In genomic region chr3:141057951-141058800, GRCh38 we compare ENCODE assay signal across 16 cellular contexts. TPM values are rescaled to one million over a fixed set of nuclear protein-coding genes. Genes with fewer than 3 reads are reported as not detected.
"Had no signal": no experiment of that assay in that cellular context is flagged by ENCODE, and none has a peak within 500 bp of the region (broad histone marks: within the 10 kb centered on the region; RNA-seq: fewer than 3 reads in every experiment).

No MANE protein-coding gene starts in this region.

- H3K27ac ChIP-seq: lower lobe of right lung, ovary had no signal

- H3K27ac Mint-ChIP-seq: activated B cell treated with CpG ODN at 0.5 μM for 24 hours; activated CD4-positive, alpha-beta T cell treated with anti-CD3 and anti-CD28 coated beads, Interleukin-2, amount 10 ng/mL, durations not matched to agents 7 days and 5 days; dendritic cell treated with granulocyte-macrophage colony-stimulating factor and Interleukin-4, amounts not matched to agents 40 ng/mL and 50 ng/mL, for 4 days; naive thymus-derived CD4-positive, alpha-beta T cell; T-helper 1 cell treated with Interleukin-12 subunit alpha and Interleukin-12 subunit beta and Interleukin-4 antibody, amounts not matched to agents 30 μg/mL and 1 μg/mL, for 36 hours had no signal

- H3K36me3 ChIP-seq: lower lobe of right lung, ovary had no signal

- DNase-seq: activated B cell treated with CpG ODN at 0.5 μM for 24 hours; activated CD4-positive, alpha-beta T cell treated with anti-CD3 and anti-CD28 coated beads, Interleukin-2, amount 10 ng/mL, durations not matched to agents 7 days and 5 days; activated naive CD4-positive, alpha-beta T cell treated with anti-CD3 and anti-CD28 coated beads, Interleukin-2, amount 50 U/mL, for 16 hours; amniotic stem cell; body of pancreas; effector memory CD8-positive, alpha-beta T cell; lower lobe of right lung; naive thymus-derived CD4-positive, alpha-beta T cell; ovary; stimulated activated CD4-positive, alpha-beta T cell treated with anti-CD3 and anti-CD28 coated beads, Interleukin-4, amount 100 ng/mL, for 1 hour; stimulated activated CD8-positive, alpha-beta memory T cell treated with anti-CD3 and anti-CD28 coated beads, Interleukin-4, amount 100 ng/mL, for 48 hours; stimulated activated naive CD8-positive, alpha-beta T cell treated with anti-CD3 and anti-CD28 coated beads, Interleukin-15, Interleukin-2, amounts not matched to agents 100 U/mL and 50 U/mL, for 24 hours had no signal

- H3K9me3 Mint-ChIP-seq: activated B cell treated with CpG ODN at 0.5 μM for 24 hours; dendritic cell treated with granulocyte-macrophage colony-stimulating factor and Interleukin-4, amounts not matched to agents 40 ng/mL and 50 ng/mL, for 4 days; effector memory CD8-positive, alpha-beta T cell; T-helper 1 cell treated with Interleukin-12 subunit alpha and Interleukin-12 subunit beta and Interleukin-4 antibody, amounts not matched to agents 30 μg/mL and 1 μg/mL, for 36 hours had no signal

- H3K9me3 ChIP-seq: body of pancreas, lower lobe of right lung, ovary had no signal

- H3K4me1 ChIP-seq: lower lobe of right lung had no signal

- H3K4me1 Mint-ChIP-seq: activated B cell treated with CpG ODN at 0.5 μM for 24 hours; activated CD4-positive, alpha-beta T cell treated with anti-CD3 and anti-CD28 coated beads, Interleukin-2, amount 10 ng/mL, durations not matched to agents 7 days and 5 days; naive thymus-derived CD4-positive, alpha-beta T cell had no signal

- H3K4me3 Mint-ChIP-seq: activated B cell treated with CpG ODN at 0.5 μM for 24 hours; activated CD4-positive, alpha-beta T cell treated with anti-CD3 and anti-CD28 coated beads, Interleukin-2, amount 10 ng/mL, durations not matched to agents 7 days and 5 days; dendritic cell treated with granulocyte-macrophage colony-stimulating factor and Interleukin-4, amounts not matched to agents 40 ng/mL and 50 ng/mL, for 4 days; effector memory CD8-positive, alpha-beta T cell; naive thymus-derived CD4-positive, alpha-beta T cell; T-helper 1 cell treated with Interleukin-12 subunit alpha and Interleukin-12 subunit beta and Interleukin-4 antibody, amounts not matched to agents 30 μg/mL and 1 μg/mL, for 36 hours had no signal

- H3K27me3 ChIP-seq: body of pancreas, ovary had no signal

- H3K4me3 ChIP-seq: body of pancreas, lower lobe of right lung, ovary had no signal

RNA-seq across cellular contexts. Expression of gene SPSB4, which starts 7.0 kb away (rescaled TPM):
- total RNA-seq: activated B cell treated with CpG ODN at 0.5 μM for 24 hours; activated CD4-positive, alpha-beta T cell treated with anti-CD3 and anti-CD28 coated beads, Interleukin-2, amount 10 ng/mL, durations not matched to agents 7 days and 5 days; mononuclear cell; naive thymus-derived CD4-positive, alpha-beta T cell; renal cortical epithelial cell had no signal
